15 cellular contexts compared by ENCODE assay signal in the genomic region with DNA sequence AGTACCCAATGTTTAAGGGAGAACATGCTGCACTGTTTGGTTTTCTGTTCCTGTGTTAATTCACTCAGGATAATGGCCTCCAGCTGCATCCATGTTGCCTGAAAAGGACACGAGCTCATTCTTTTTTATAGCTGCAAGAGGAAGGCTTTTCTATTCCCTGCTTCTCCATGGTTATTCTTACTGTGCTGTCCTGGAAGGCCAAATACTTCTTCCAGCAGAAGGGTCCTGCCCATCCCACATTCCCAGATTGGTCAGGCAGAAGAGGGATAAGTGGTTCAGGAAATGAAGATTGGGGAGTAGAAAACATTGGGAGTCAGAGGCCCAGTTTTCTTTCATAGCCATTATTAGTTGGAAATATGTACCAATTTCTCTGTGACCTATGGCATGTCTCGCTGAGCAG.
DNase-seq lines count a peak whose midpoint lies in the region; ATAC-seq and TF ChIP-seq lines count a peak whose summit lies in the region.
"Had no signal": no experiment of that assay in that cellular context is flagged by ENCODE, and none has a peak within 500 bp of the region (broad histone marks: within the 10 kb centered on the region; RNA-seq: fewer than 3 reads in every experiment).

No MANE protein-coding gene starts in this region.

- H3K27me3 Mint-ChIP-seq in endodermal cell (ENCODE audit: insufficient read depth) (no peaks in the 10 kb centered on the region), nephron progenitor cell (ENCODE audit: low read depth, poor library complexity) (peaks cover 2% of the 10 kb centered on the region)
- H3K27me3 Mint-ChIP-seq: activated naive CD4-positive, alpha-beta T cell treated with anti-CD3 and anti-CD28 coated beads, Interleukin-2, amount 10 ng/mL, durations not matched to agents 7 days and 5 days; natural killer cell treated with Interleukin-12 subunit alpha and Interleukin-12 subunit beta and Interleukin-15 and Interleukin-18, amount 100 ng/mL, for 72 hours had no signal

- H3K9me3 ChIP-seq in ascending aorta (no peaks in the 10 kb centered on the region), endodermal cell (ENCODE audit: control insufficient read depth, low read length) (no peaks in the 10 kb centered on the region), thyroid gland (no peaks in the 10 kb centered on the region), HAP-1 (no peaks in the 10 kb centered on the region)
- H3K9me3 ChIP-seq: BLaER1 had no signal

- H3K4me3 Mint-ChIP-seq in endodermal cell (no peak overlapping the region), nephron progenitor cell (no peak overlapping the region)
- H3K4me3 Mint-ChIP-seq: activated naive CD4-positive, alpha-beta T cell treated with anti-CD3 and anti-CD28 coated beads, Interleukin-2, amount 10 ng/mL, durations not matched to agents 7 days and 5 days; natural killer cell treated with Interleukin-12 subunit alpha and Interleukin-12 subunit beta and Interleukin-15 and Interleukin-18, amount 100 ng/mL, for 72 hours had no signal

- H3K36me3 Mint-ChIP-seq in endodermal cell (ENCODE audit: low read depth): peaks cover 11% of the 10 kb centered on the region
- peaks cover 27% of the 10 kb centered on the region for H3K36me3 Mint-ChIP-seq in nephron progenitor cell (ENCODE audit: low read depth)
- H3K36me3 Mint-ChIP-seq: activated naive CD4-positive, alpha-beta T cell treated with anti-CD3 and anti-CD28 coated beads, Interleukin-2, amount 10 ng/mL, durations not matched to agents 7 days and 5 days; natural killer cell treated with Interleukin-12 subunit alpha and Interleukin-12 subunit beta and Interleukin-15 and Interleukin-18, amount 100 ng/mL, for 72 hours had no signal

- intact Hi-C loops in ascending aorta (cut with DNase I) (loop anchor here (5.0 kb wide), 1 partner anchor 244 kb away; no protein-coding TSS in a partner anchor), thyroid gland (cut with DNase I) (no loop called here)

- H3K4me3 ChIP-seq in ascending aorta (peak overlapping the region; percentile 73), endodermal cell (ENCODE audit: low read length) (no peak overlapping the region), thyroid gland (replicated peaks in 1 of 3) (peak overlapping the region in 1 of 3 donors; percentile 7), HAP-1 (no peak overlapping the region)
- H3K4me3 ChIP-seq: BLaER1 had no signal

- TF ChIP-seq POLR2A in thyroid gland (IDR thresholded peaks at IDR 0.05): no peak

- H3K4me1 Mint-ChIP-seq in endodermal cell (peaks cover 46% of the 10 kb centered on the region), nephron progenitor cell (peaks cover 58% of the 10 kb centered on the region)
- H3K4me1 Mint-ChIP-seq: activated naive CD4-positive, alpha-beta T cell treated with anti-CD3 and anti-CD28 coated beads, Interleukin-2, amount 10 ng/mL, durations not matched to agents 7 days and 5 days had no signal

- no peak overlapping the region for H3K9ac ChIP-seq in endodermal cell (ENCODE audit: extremely low read depth, low read length, poor library complexity, severe bottlenecking)
- H3K9ac ChIP-seq: BLaER1 had no signal

- H3K27ac ChIP-seq in ascending aorta (peak overlapping the region; percentile 91 to 97), endodermal cell (ENCODE audit: low read depth, low read length) (no peak overlapping the region), thyroid gland (peak overlapping the region; percentile 82 to 96 (median 93))
- H3K27ac ChIP-seq: BLaER1 had no signal

- no peaks in the 10 kb centered on the region for H3K9me3 Mint-ChIP-seq in endodermal cell
- H3K9me3 Mint-ChIP-seq in nephron progenitor cell: no peaks in the 10 kb centered on the region
- H3K9me3 Mint-ChIP-seq: activated naive CD4-positive, alpha-beta T cell treated with anti-CD3 and anti-CD28 coated beads, Interleukin-2, amount 10 ng/mL, durations not matched to agents 7 days and 5 days; natural killer cell treated with Interleukin-12 subunit alpha and Interleukin-12 subunit beta and Interleukin-15 and Interleukin-18, amount 100 ng/mL, for 72 hours had no signal

- H3K27me3 ChIP-seq in ascending aorta (no peaks in the 10 kb centered on the region), endodermal cell (ENCODE audit: control insufficient read depth, insufficient read depth, low read length, poor library complexity, severe bottlenecking) (no peaks in the 10 kb centered on the region), thyroid gland (no peaks in the 10 kb centered on the region), HAP-1 (ENCODE audit: low read depth) (no peaks in the 10 kb centered on the region)
- H3K27me3 ChIP-seq: BLaER1 had no signal

- no peak for TF ChIP-seq CTCF in ascending aorta (IDR thresholded peaks at IDR 0.05)
- TF ChIP-seq CTCF in endodermal cell (conservative IDR thresholded peaks at IDR 0.05): no peak
- TF ChIP-seq CTCF in nephron progenitor cell (IDR thresholded peaks at IDR 0.05): no peak
- TF ChIP-seq CTCF in thyroid gland (IDR thresholded peaks at IDR 0.05): no peak

- in situ Hi-C loops in HAP-1 (cut with MboI; ENCODE audit: low sequenced_read_pairs): no loop called here

- ATAC-seq in HG03520 (IDR thresholded peaks at IDR 0.05; ENCODE audit: unreplicated experiment): no peak
- ATAC-seq: activated CD4-positive, CD25-positive, alpha-beta regulatory T cell treated with anti-CD3 and anti-CD28 coated beads, Interleukin-2, amount 50 U/mL, for 24 hours; natural killer cell treated with Interleukin-12 subunit alpha and Interleukin-12 subunit beta and Interleukin-15 and Interleukin-18, amount 100 ng/mL, for 72 hours; Panc1 had no signal

- no peak for DNase-seq in ascending aorta (ENCODE audit: low spot score in 2 of 2)
- DNase-seq in endodermal cell: peak; percentile 14
- no peak for DNase-seq in nephron progenitor cell
- DNase-seq in thyroid gland: no peak
- no peak for DNase-seq in COLO829 (ENCODE audit: low spot score)
- DNase-seq in HAP-1 (ENCODE audit: low spot score in 2 of 2): no peak
- DNase-seq: activated naive CD4-positive, alpha-beta T cell treated with anti-CD3 and anti-CD28 coated beads, Interleukin-2, amount 10 ng/mL, durations not matched to agents 7 days and 5 days; head of caudate nucleus; NCI-H526; stimulated activated CD4-positive, alpha-beta T cell treated with anti-CD3 and anti-CD28 coated beads, Interleukin-2, amount 100 ng/mL, for 48 hours had no signal

- H3K4me1 ChIP-seq in ascending aorta: peaks cover 5 to 41% of the 10 kb centered on the region in 2 donors
- H3K4me1 ChIP-seq in endodermal cell (ENCODE audit: control insufficient read depth, insufficient read depth, low read length): peaks cover 15% of the 10 kb centered on the region
- H3K4me1 ChIP-seq in thyroid gland: peaks cover 93 to 94% of the 10 kb centered on the region in 2 donors
- peaks cover 15% of the 10 kb centered on the region for H3K4me1 ChIP-seq in HAP-1

- 89 to 95% methylated on average over 2 of the region's 2 CpGs for WGBS in endodermal cell (ENCODE audit: insufficient coverage in 1 of 2, insufficient read length in 1 of 2), 2 experiments
- 64 to 68% methylated on average over 2 of the region's 2 CpGs for WGBS in thyroid gland, 2 donors

- H3K36me3 ChIP-seq in ascending aorta (no peaks in the 10 kb centered on the region), endodermal cell (ENCODE audit: control insufficient read depth, insufficient read depth, low read length) (peaks cover 30% of the 10 kb centered on the region), thyroid gland (no peaks in the 10 kb centered on the region), HAP-1 (replicated peaks) (no peaks in the 10 kb centered on the region)

- peak overlapping the region; percentile 24 for H3K27ac Mint-ChIP-seq in endodermal cell
- peak overlapping the region; percentile 13 for H3K27ac Mint-ChIP-seq in nephron progenitor cell
- H3K27ac Mint-ChIP-seq: activated naive CD4-positive, alpha-beta T cell treated with anti-CD3 and anti-CD28 coated beads, Interleukin-2, amount 10 ng/mL, durations not matched to agents 7 days and 5 days; natural killer cell treated with Interleukin-12 subunit alpha and Interleukin-12 subunit beta and Interleukin-15 and Interleukin-18, amount 100 ng/mL, for 72 hours had no signal

Comparison
In these comparisons a context has a peak if more than half of its experiments do, and no peak if none do; other contexts are left out.
1. H3K4me3 ChIP-seq: peak in ascending aorta (2 of 2); none in endodermal cell (single experiment) and HAP-1 (single experiment).